ENCODE assay signal across 15 cellular contexts in the genomic region with DNA sequence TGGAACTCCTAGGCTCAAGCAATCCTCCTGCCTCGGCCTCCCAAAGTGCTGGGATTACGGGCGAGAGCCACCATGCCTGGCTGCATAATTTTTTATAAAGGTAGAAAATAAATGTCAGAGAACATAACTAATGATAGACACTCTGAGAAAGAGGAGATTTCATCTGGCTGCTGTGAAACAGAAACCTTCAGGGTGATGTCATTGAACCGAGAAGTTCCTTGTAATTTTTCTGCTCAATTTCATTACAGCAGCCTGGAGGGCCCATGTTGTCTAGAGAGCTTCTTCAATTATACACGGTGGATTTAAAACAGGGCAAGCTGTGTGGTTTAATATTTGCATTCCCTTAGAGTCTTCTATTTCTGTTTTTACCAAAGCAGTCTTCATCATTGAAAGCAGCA.
DNase-seq lines count a peak whose midpoint lies in the region; ATAC-seq, FAIRE-seq and TF ChIP-seq lines count a peak whose summit lies in the region.
"Had no signal": no experiment of that assay in that cellular context is flagged by ENCODE, and none has a peak within 500 bp of the region (broad histone marks: within the 10 kb centered on the region; RNA-seq: fewer than 3 reads in every experiment).

No MANE protein-coding gene starts in this region.

- CTCF ChIA-PET in activated CD8-positive, alpha-beta T cell treated with anti-CD3 and anti-CD28 coated beads for 36 hours (lab: Charles Lee) = interaction anchor here (0.9 kb wide), 1 partner anchor 10 kb away, joined by 3 read pairs; no protein-coding TSS in a partner anchor
- CTCF ChIA-PET in activated CD8-positive, alpha-beta T cell treated with anti-CD3 and anti-CD28 coated beads, Interleukin-2, amount 10 ng/mL, durations not matched to agents 7 days and 5 days (lab: Charles Lee) = interaction anchor here (1.1 to 2.8 kb wide), 2 partner anchors 65 to 75 kb away, joined by 3 to 13 read pairs; a partner anchor contains a TSS

- peaks cover 12% of the 10 kb centered on the region for H3K4me1 Mint-ChIP-seq in activated CD8-positive, alpha-beta T cell treated with anti-CD3 and anti-CD28 coated beads for 36 hours (ENCODE audit: low read depth)
- H3K4me1 Mint-ChIP-seq in activated CD8-positive, alpha-beta T cell treated with anti-CD3 and anti-CD28 coated beads, Interleukin-2, amount 10 ng/mL, durations not matched to agents 7 days and 5 days (ENCODE audit: low read depth) = peaks cover 22% of the 10 kb centered on the region
- H3K4me1 Mint-ChIP-seq in IgD-negative memory B cell = peaks cover 50 to 61% (median 51%) of the 10 kb centered on the region in 3 donors

- peaks cover 19% of the 10 kb centered on the region for H3K36me3 Mint-ChIP-seq in activated CD8-positive, alpha-beta T cell treated with anti-CD3 and anti-CD28 coated beads for 36 hours (ENCODE audit: low read depth)
- peaks cover 47% of the 10 kb centered on the region for H3K36me3 Mint-ChIP-seq in activated CD8-positive, alpha-beta T cell treated with anti-CD3 and anti-CD28 coated beads, Interleukin-2, amount 10 ng/mL, durations not matched to agents 7 days and 5 days (ENCODE audit: low read depth)
- peaks cover 20% of the 10 kb centered on the region for H3K36me3 Mint-ChIP-seq in IgD-negative memory B cell

- no peaks in the 10 kb centered on the region for H3K9me3 Mint-ChIP-seq in activated CD8-positive, alpha-beta T cell treated with anti-CD3 and anti-CD28 coated beads for 36 hours
- H3K9me3 Mint-ChIP-seq in activated CD8-positive, alpha-beta T cell treated with anti-CD3 and anti-CD28 coated beads, Interleukin-2, amount 10 ng/mL, durations not matched to agents 7 days and 5 days (ENCODE audit: insufficient read depth) = no peaks in the 10 kb centered on the region
- no peaks in the 10 kb centered on the region for H3K9me3 Mint-ChIP-seq in IgD-negative memory B cell

- peak overlapping the region; percentile 13 for H3K27ac Mint-ChIP-seq in activated CD8-positive, alpha-beta T cell treated with anti-CD3 and anti-CD28 coated beads for 36 hours
- no peak overlapping the region for H3K27ac Mint-ChIP-seq in activated CD8-positive, alpha-beta T cell treated with anti-CD3 and anti-CD28 coated beads, Interleukin-2, amount 10 ng/mL, durations not matched to agents 7 days and 5 days
- peak overlapping the region; percentile 27 to 97 (median 74) for H3K27ac Mint-ChIP-seq in IgD-negative memory B cell

- POLR2A ChIA-PET in activated CD8-positive, alpha-beta T cell treated with anti-CD3 and anti-CD28 coated beads for 36 hours (lab: Charles Lee) = interaction anchor here (1.3 kb wide), 1 partner anchor 22 kb away, joined by 3 read pairs; no protein-coding TSS in a partner anchor
- POLR2A ChIA-PET in activated CD8-positive, alpha-beta T cell treated with anti-CD3 and anti-CD28 coated beads, Interleukin-2, amount 10 ng/mL, durations not matched to agents 7 days and 5 days (lab: Charles Lee) = no interaction called here

- WGBS in small intestine, 3 donors = 84 to 95% (median 92%) methylated on average over 5 of the region's 5 CpGs

- intact Hi-C loops in activated CD8-positive, alpha-beta T cell treated with anti-CD3 and anti-CD28 coated beads for 36 hours (cut with micrococcal nuclease) = no loop called here

- H3K27me3 ChIP-seq in MG63 (no peaks in the 10 kb centered on the region), small intestine (ENCODE audit: control insufficient read depth in 2 of 2, insufficient read depth in 2 of 2, low read length in 2 of 2) (no peaks in the 10 kb centered on the region)
- H3K27me3 ChIP-seq: body of pancreas had no signal

- no peak for FAIRE-seq in small intestine (lab: Jason Lieb, UNC)
- FAIRE-seq: A549, keratinocyte had no signal

- 0 out of 2 replicates have a peak, but pooled peaks cover 2% of the 10 kb centered on the region for H3K36me3 ChIP-seq in MG63
- peaks cover 6 to 8% of the 10 kb centered on the region in 2 donors for H3K36me3 ChIP-seq in small intestine (ENCODE audit: control insufficient read depth in 2 of 2, insufficient read depth in 2 of 2, low read length in 2 of 2)

- no peak for DNase-seq in activated CD8-positive, alpha-beta T cell treated with anti-CD3 and anti-CD28 coated beads for 36 hours
- DNase-seq in activated CD8-positive, alpha-beta T cell treated with anti-CD3 and anti-CD28 coated beads, Interleukin-2, amount 10 ng/mL, durations not matched to agents 7 days and 5 days = no peak
- DNase-seq in GF-D8 (lab: John Stamatoyannopoulos, UW) = no peak
- DNase-seq in MG63 = no peak
- DNase-seq in small intestine = no peak
- no peak for DNase-seq in NCI-H1930 (lab: John Stamatoyannopoulos, UW)
- DNase-seq: body of pancreas; GOT3; NCI-H446; stimulated activated CD4-positive, alpha-beta T cell treated with anti-CD3 and anti-CD28 coated beads, Interleukin-4, amount 100 ng/mL, for 1 hour had no signal

- peak; percentile 24 for ATAC-seq in activated CD8-positive, alpha-beta T cell treated with anti-CD3 and anti-CD28 coated beads for 36 hours
- no peak for ATAC-seq in activated CD8-positive, alpha-beta T cell treated with anti-CD3 and anti-CD28 coated beads, Interleukin-2, amount 10 ng/mL, durations not matched to agents 7 days and 5 days
- peak; percentile 67 for ATAC-seq in HG02642 (IDR thresholded peaks at IDR 0.05; ENCODE audit: poor library complexity, unreplicated experiment)
- ATAC-seq: A549, body of pancreas had no signal

- H3K4me3 Mint-ChIP-seq in activated CD8-positive, alpha-beta T cell treated with anti-CD3 and anti-CD28 coated beads for 36 hours = no peak overlapping the region
- no peak overlapping the region for H3K4me3 Mint-ChIP-seq in activated CD8-positive, alpha-beta T cell treated with anti-CD3 and anti-CD28 coated beads, Interleukin-2, amount 10 ng/mL, durations not matched to agents 7 days and 5 days
- peak overlapping the region; percentile 64 to 93 (median 82) for H3K4me3 Mint-ChIP-seq in IgD-negative memory B cell

- H3K4me1 ChIP-seq in small intestine (ENCODE audit: control insufficient read depth in 2 of 2, insufficient read depth in 1 of 2, low read depth in 1 of 2, low read length in 1 of 2) = no peaks in the 10 kb centered on the region
- H3K4me1 ChIP-seq: A549 had no signal

- TF ChIP-seq CTCF in activated CD8-positive, alpha-beta T cell treated with anti-CD3 and anti-CD28 coated beads for 36 hours (IDR thresholded peaks at IDR 0.05) = no peak

- no peaks in the 10 kb centered on the region for H3K27me3 Mint-ChIP-seq in activated CD8-positive, alpha-beta T cell treated with anti-CD3 and anti-CD28 coated beads for 36 hours
- H3K27me3 Mint-ChIP-seq in activated CD8-positive, alpha-beta T cell treated with anti-CD3 and anti-CD28 coated beads, Interleukin-2, amount 10 ng/mL, durations not matched to agents 7 days and 5 days (ENCODE audit: low read depth) = no peaks in the 10 kb centered on the region
- H3K27me3 Mint-ChIP-seq in IgD-negative memory B cell = peaks cover 1% of the 10 kb centered on the region

- H3K9me3 ChIP-seq in MG63 (no peaks in the 10 kb centered on the region), small intestine (ENCODE audit: control insufficient read depth, low read depth) (no peaks in the 10 kb centered on the region)
- H3K9me3 ChIP-seq: A549, body of pancreas, thoracic aorta had no signal

- H3K4me3 ChIP-seq in MG63 (no peak overlapping the region), small intestine (ENCODE audit: low read depth in 1 of 2, low read length in 2 of 2) (no peak overlapping the region)
- H3K4me3 ChIP-seq: A549, body of pancreas, thoracic aorta had no signal

- H3K27ac ChIP-seq in small intestine (ENCODE audit: low read depth in 1 of 2, low read length in 1 of 2) = no peak overlapping the region
- H3K27ac ChIP-seq: A549, body of pancreas, thoracic aorta had no signal

Comparison
In these comparisons a context has a peak if more than half of its experiments do, and no peak if none do; other contexts are left out.
1. H3K4me3 Mint-ChIP-seq: peak in IgD-negative memory B cell (4 of 4); none in activated CD8-positive, alpha-beta T cell treated with anti-CD3 and anti-CD28 coated beads for 36 hours (single experiment) and activated CD8-positive, alpha-beta T cell treated with anti-CD3 and anti-CD28 coated beads, Interleukin-2, amount 10 ng/mL, durations not matched to agents 7 days and 5 days (single experiment).